In the genomic region with DNA sequence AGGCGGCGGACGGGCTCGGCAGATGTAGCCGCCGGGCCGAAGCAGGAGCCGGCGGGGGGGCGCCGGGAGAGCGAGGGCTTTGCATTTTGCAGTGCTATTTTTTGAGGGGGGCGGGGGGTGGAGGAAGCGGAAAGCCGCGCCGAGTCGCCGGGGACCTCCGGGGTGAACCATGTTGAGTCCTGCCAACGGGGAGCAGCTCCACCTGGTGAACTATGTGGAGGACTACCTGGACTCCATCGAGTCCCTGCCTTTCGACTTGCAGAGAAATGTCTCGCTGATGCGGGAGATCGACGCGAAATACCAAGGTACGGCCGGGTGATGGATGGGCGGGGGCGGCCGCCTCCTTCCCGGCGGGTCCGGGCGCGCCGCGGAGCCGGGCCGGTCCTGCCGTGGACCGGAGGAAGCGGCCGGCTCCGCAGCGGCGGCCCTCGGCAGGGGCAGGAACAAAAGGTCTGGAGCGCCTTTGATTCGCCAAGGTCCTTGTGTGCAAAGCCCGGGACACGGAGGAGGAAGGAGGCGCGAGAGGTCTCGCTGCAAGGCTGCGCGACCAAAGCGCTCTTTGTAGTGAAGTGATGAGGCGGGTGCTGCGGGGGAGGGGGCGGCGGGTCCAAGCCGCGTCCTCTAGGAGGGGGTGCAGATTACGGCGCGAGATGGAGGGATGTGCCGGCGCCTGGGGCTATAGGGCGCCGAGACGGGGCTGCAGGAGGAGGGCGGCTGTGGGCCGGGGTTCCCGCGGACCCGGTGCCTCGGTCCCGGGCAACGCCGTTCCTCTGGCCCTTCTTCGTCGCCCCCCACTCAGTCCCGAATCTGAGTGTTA, we compare ENCODE assay signal across 8 cellular contexts. TPM values are rescaled to one million over a fixed set of nuclear protein-coding genes. Genes with fewer than 3 reads are reported as not detected.
DNase-seq lines count a peak whose midpoint lies in the region; ATAC-seq and TF ChIP-seq lines count a peak whose summit lies in the region.

No MANE protein-coding gene starts in this region.

- peaks cover 4% of the 10 kb centered on the region; the same call in 1 of the 2 replicates for H3K36me3 ChIP-seq in KOPT-K1 (ENCODE audit: insufficient read depth, low read length)

- H3K9me3 ChIP-seq in CD4-positive, alpha-beta T cell (ENCODE audit: control insufficient read depth, low read length), result no peaks in the 10 kb centered on the region
- no peaks in the 10 kb centered on the region for H3K9me3 ChIP-seq in KOPT-K1 (ENCODE audit: insufficient read depth, low read length, poor library complexity, severe bottlenecking)

- H3K27me3 ChIP-seq in CD4-positive, alpha-beta T cell (ENCODE audit: control insufficient read depth, insufficient read depth, low read length), result no peaks in the 10 kb centered on the region
- no peaks in the 10 kb centered on the region for H3K27me3 ChIP-seq in layer of hippocampus (ENCODE audit: control insufficient read depth, insufficient read depth, low read length)

- intact Hi-C loops in CD4-positive, alpha-beta T cell (cut with DNase I, micrococcal nuclease), result loop anchor here (2.0 to 10.0 kb wide), 5 partner anchors 31 to 929 kb away; partner anchors contain the start of genes ANKRD10 (in 1 of the 2), IRS2 (in 1 of the 2) and NAXD (in 1 of the 2)

- peak overlapping the region; percentile 89 for H3K27ac ChIP-seq in CD4-positive, alpha-beta T cell (ENCODE audit: low read depth, low read length)
- H3K27ac ChIP-seq in KOPT-K1 (ENCODE audit: low read depth, low read length, poor library complexity, severe bottlenecking) (peak overlapping the region; percentile 100), caudate nucleus (ENCODE audit: low read depth, low read length) (peak overlapping the region; percentile 99), layer of hippocampus (ENCODE audit: low read depth, low read length) (peak overlapping the region; percentile 99)

- POLR2A ChIA-PET in CD4-positive, alpha-beta T cell (lab: Charles Lee), result interaction anchor here (1.0 to 3.1 kb wide), 7 partner anchors 9 to 475 kb away, joined by 3 to 55 read pairs (median 5); partner anchors contain the start of genes ANKRD10, CARS2 and RAB20
- POLR2A ChIA-PET in WTC11 (lab: Charles Lee), result interaction anchor here (1.1 kb wide), 1 partner anchor 172 kb away, joined by 5 read pairs; no protein-coding TSS in a partner anchor

- peaks cover 4% of the 10 kb centered on the region for H3K27me3 Mint-ChIP-seq in CD4-positive, alpha-beta T cell
- no peaks in the 10 kb centered on the region; the same call in 1 of the 2 replicates for H3K27me3 Mint-ChIP-seq in WTC11 (ENCODE audit: low read depth)

- peak; percentile 34 for TF ChIP-seq CTCF in CD4-positive, alpha-beta T cell (IDR thresholded peaks at IDR 0.05)
- TF ChIP-seq CTCF in WTC11 (IDR thresholded peaks at IDR 0.05), result no peak

- H3K36me3 Mint-ChIP-seq in CD4-positive, alpha-beta T cell (ENCODE audit: low read depth), result peaks cover 37% of the 10 kb centered on the region
- peaks cover 5% of the 10 kb centered on the region; the same call in 1 of the 2 replicates for H3K36me3 Mint-ChIP-seq in WTC11

- H3K4me3 Mint-ChIP-seq in CD4-positive, alpha-beta T cell, result peak overlapping the region; percentile 98
- H3K4me3 Mint-ChIP-seq in WTC11, result peak overlapping the region; percentile 96

- no peaks in the 10 kb centered on the region for H3K9me3 Mint-ChIP-seq in CD4-positive, alpha-beta T cell
- no peaks in the 10 kb centered on the region for H3K9me3 Mint-ChIP-seq in WTC11

- peak; percentile 8 for ATAC-seq in CD4-positive, alpha-beta T cell (ENCODE audit: poor library complexity)
- ATAC-seq in WTC11, result no peak

- DNase-seq in CD4-positive, alpha-beta T cell, result peak; percentile 64 to 81 (median 72)
- DNase-seq in WTC11 (ENCODE audit: low spot score) (peak; percentile 43), caudate nucleus (lab: John Stamatoyannopoulos, UW) (peak in 51 of 61 donors; percentile 11 to 80 (median 54)), 8988T (no peak), DMS153 (lab: John Stamatoyannopoulos, UW) (no peak)
- DNase-seq in stimulated activated CD4-positive, alpha-beta T cell treated with anti-CD3 and anti-CD28 coated beads, Interleukin-1b, Interleukin-23, amount 100 ng/mL, for 24 hours (ENCODE audit: low read depth in 4 of 4, low spot score in 1 of 4), result peak; percentile 30 to 50 (median 42)

- peaks cover 32% of the 10 kb centered on the region for H3K4me1 Mint-ChIP-seq in CD4-positive, alpha-beta T cell (ENCODE audit: low read depth)
- H3K4me1 Mint-ChIP-seq in WTC11, result peaks cover 23% of the 10 kb centered on the region

- peak overlapping the region; percentile 94 for H3K27ac Mint-ChIP-seq in CD4-positive, alpha-beta T cell
- no peak overlapping the region for H3K27ac Mint-ChIP-seq in WTC11

- CTCF ChIA-PET in CD4-positive, alpha-beta T cell (lab: Charles Lee), result interaction anchor here (0.6 kb wide), 1 partner anchor 1221 kb away, joined by 3 read pairs; no protein-coding TSS in a partner anchor
- CTCF ChIA-PET in WTC11 (lab: Charles Lee), result interaction anchor here (1.0 kb wide), 1 partner anchor 31 kb away, joined by 3 read pairs; no protein-coding TSS in a partner anchor

TF ChIP-seq in WTC11, 78 proteins besides CTCF, POLR2A, EP300 and RAD21 (continues in another document):
- TF ChIP-seq, protein P1, sequence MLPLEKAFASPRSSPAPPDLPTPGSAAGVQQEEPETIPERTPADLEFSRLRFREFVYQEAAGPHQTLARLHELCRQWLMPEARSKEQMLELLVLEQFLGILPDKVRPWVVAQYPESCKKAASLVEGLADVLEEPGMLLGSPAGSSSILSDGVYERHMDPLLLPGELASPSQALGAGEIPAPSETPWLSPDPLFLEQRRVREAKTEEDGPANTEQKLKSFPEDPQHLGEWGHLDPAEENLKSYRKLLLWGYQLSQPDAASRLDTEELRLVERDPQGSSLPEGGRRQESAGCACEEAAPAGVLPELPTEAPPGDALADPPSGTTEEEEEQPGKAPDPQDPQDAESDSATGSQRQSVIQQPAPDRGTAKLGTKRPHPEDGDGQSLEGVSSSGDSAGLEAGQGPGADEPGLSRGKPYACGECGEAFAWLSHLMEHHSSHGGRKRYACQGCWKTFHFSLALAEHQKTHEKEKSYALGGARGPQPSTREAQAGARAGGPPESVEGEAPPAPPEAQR (CRISPR knock-in tag; IDR thresholded peaks at IDR 0.05), result no peak
- TF ChIP-seq, protein P2, sequence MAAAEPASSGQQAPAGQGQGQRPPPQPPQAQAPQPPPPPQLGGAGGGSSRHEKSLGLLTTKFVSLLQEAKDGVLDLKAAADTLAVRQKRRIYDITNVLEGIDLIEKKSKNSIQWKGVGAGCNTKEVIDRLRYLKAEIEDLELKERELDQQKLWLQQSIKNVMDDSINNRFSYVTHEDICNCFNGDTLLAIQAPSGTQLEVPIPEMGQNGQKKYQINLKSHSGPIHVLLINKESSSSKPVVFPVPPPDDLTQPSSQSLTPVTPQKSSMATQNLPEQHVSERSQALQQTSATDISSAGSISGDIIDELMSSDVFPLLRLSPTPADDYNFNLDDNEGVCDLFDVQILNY (CRISPR knock-in tag; IDR thresholded peaks at IDR 0.05), result 0 out of 2 replicates have a peak, but pooled peaks have one; percentile 4
- TF ChIP-seq TP53 (CRISPR knock-in tag; IDR thresholded peaks at IDR 0.05) (no peak), TEAD4 (CRISPR knock-in tag; IDR thresholded peaks at IDR 0.05) (no peak)
- TF ChIP-seq, protein P3, sequence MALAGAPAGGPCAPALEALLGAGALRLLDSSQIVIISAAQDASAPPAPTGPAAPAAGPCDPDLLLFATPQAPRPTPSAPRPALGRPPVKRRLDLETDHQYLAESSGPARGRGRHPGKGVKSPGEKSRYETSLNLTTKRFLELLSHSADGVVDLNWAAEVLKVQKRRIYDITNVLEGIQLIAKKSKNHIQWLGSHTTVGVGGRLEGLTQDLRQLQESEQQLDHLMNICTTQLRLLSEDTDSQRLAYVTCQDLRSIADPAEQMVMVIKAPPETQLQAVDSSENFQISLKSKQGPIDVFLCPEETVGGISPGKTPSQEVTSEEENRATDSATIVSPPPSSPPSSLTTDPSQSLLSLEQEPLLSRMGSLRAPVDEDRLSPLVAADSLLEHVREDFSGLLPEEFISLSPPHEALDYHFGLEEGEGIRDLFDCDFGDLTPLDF (CRISPR knock-in tag; IDR thresholded peaks at IDR 0.05), result no peak
- TF ChIP-seq, protein P4, sequence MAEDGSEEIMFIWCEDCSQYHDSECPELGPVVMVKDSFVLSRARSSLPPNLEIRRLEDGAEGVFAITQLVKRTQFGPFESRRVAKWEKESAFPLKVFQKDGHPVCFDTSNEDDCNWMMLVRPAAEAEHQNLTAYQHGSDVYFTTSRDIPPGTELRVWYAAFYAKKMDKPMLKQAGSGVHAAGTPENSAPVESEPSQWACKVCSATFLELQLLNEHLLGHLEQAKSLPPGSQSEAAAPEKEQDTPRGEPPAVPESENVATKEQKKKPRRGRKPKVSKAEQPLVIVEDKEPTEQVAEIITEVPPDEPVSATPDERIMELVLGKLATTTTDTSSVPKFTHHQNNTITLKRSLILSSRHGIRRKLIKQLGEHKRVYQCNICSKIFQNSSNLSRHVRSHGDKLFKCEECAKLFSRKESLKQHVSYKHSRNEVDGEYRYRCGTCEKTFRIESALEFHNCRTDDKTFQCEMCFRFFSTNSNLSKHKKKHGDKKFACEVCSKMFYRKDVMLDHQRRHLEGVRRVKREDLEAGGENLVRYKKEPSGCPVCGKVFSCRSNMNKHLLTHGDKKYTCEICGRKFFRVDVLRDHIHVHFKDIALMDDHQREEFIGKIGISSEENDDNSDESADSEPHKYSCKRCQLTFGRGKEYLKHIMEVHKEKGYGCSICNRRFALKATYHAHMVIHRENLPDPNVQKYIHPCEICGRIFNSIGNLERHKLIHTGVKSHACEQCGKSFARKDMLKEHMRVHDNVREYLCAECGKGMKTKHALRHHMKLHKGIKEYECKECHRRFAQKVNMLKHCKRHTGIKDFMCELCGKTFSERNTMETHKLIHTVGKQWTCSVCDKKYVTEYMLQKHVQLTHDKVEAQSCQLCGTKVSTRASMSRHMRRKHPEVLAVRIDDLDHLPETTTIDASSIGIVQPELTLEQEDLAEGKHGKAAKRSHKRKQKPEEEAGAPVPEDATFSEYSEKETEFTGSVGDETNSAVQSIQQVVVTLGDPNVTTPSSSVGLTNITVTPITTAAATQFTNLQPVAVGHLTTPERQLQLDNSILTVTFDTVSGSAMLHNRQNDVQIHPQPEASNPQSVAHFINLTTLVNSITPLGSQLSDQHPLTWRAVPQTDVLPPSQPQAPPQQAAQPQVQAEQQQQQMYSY (CRISPR knock-in tag; IDR thresholded peaks at IDR 0.05), result no peak

RNA-seq across cellular contexts. Expression of gene ING1, which starts 0.7 kb away (rescaled TPM):
- total RNA-seq in CD4-positive, alpha-beta T cell, result 10 to 100 TPM; 14.6 to 16.2 TPM
- total RNA-seq in WTC11 (2021), result 26.2 to 27.5 TPM (median 26.9 TPM) in 3 replicates

RNA-seq across cellular contexts. Expression of gene CARS2, which starts 8.3 kb away (rescaled TPM):
- 10 to 100 TPM; 50.2 to 56.5 TPM for total RNA-seq in CD4-positive, alpha-beta T cell
- 39.9 to 50.9 TPM (median 50.0 TPM) in 3 replicates for total RNA-seq in WTC11 (2021)

Comparison
In these comparisons a context has a peak if more than half of its experiments do, and no peak if none do; other contexts are left out.
1. DNase-seq: peak in CD4-positive, alpha-beta T cell (10 of 10), WTC11 (single experiment), caudate nucleus (51 of 61) and stimulated activated CD4-positive, alpha-beta T cell treated with anti-CD3 and anti-CD28 coated beads, Interleukin-1b, Interleukin-23, amount 100 ng/mL, for 24 hours (4 of 4); none in 8988T (single experiment) and DMS153 (single experiment).
2. Peak in every context shown above with its lines, with median percentiles within 50 percentile points of each other: H3K27ac ChIP-seq.